Comparison of ENCODE assay signal across 1 cellular context in the genomic region with DNA sequence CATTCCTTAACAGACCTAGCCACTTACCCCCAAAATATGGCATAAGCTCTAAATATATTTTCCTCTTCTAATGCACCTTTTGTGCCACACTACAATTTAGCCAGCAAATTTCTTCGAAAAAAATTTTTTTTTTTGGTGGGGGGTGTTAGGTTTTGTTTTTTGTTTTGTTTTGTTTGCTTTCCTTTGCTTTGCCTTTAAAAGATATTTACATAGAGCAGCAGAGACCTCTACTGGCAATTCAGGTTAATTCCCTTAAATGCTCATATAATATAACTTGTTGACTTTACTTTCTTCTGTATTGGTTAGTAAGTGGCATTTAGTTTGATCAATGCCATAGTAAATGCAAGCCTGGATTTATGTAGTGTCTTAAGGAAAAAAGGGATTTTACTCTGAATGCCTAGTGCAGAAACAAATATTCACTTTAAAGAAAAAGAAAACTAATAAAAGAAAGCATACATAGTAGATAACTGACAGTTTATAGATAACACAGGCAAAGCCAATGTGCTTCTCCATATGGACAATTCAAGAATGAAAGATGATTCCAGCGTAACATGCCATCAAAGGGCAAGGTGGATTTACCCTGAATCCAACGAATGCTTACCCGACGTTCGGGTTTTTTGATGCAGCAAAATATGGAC.
TF ChIP-seq lines count a peak whose summit lies in the region.

No MANE protein-coding gene starts in this region.

TF ChIP-seq in HepG2, 621 proteins besides CTCF, POLR2A, EP300 and RAD21 (continued from another document):
- TF ChIP-seq, protein P1, sequence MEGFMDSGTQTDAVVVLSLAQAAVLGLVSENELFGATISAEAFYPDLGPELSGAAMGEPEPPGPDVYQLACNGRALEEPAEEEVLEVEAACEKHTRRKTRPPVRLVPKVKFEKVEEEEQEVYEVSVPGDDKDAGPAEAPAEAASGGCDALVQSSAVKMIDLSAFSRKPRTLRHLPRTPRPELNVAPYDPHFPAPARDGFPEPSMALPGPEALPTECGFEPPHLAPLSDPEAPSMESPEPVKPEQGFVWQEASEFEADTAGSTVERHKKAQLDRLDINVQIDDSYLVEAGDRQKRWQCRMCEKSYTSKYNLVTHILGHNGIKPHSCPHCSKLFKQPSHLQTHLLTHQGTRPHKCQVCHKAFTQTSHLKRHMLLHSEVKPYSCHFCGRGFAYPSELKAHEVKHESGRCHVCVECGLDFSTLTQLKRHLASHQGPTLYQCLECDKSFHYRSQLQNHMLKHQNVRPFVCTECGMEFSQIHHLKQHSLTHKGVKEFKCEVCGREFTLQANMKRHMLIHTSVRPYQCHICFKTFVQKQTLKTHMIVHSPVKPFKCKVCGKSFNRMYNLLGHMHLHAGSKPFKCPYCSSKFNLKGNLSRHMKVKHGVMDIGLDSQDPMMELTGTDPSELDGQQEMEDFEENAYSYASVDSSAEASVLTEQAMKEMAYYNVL (CRISPR knock-in tag; IDR thresholded peaks at IDR 0.05; ENCODE audit: borderline replicate concordance), result no peak
- TF ChIP-seq ZSCAN21 (CRISPR knock-in tag; IDR thresholded peaks at IDR 0.05; ENCODE audit: borderline replicate concordance) (no peak), FOXA3 (CRISPR knock-in tag; IDR thresholded peaks at IDR 0.05) (0 out of 2 replicates have a peak, but pooled peaks have one; percentile 31)
TF ChIP-seq in HepG2: peak in this region for 5.
